ENCODE assay signal across 8 cellular contexts in genomic region chr2:675982-676646, GRCh38.
DNase-seq lines count a peak whose midpoint lies in the region; ATAC-seq and TF ChIP-seq lines count a peak whose summit lies in the region.

No MANE protein-coding gene starts in this region.

- ATAC-seq in GM21390 (IDR thresholded peaks at IDR 0.05; ENCODE audit: unreplicated experiment), result peak; percentile 27

- peak overlapping the region; percentile 99 for H3K27ac ChIP-seq in RWPE1
- H3K27ac ChIP-seq in caudate nucleus (ENCODE audit: low read depth, low read length), result peak overlapping the region; percentile 78

- DNase-seq in EH (ENCODE audit: low read depth) (peak; percentile 93), HK-2 (ENCODE audit: unreplicated experiment) (peak; percentile 76), RWPE1 (ENCODE audit: low spot score) (peak; percentile 64), caudate nucleus (lab: John Stamatoyannopoulos, UW) (peak in 31 of 61 donors; percentile 33 to 85 (median 67)), kidney glomerular epithelial cell (lab: John Stamatoyannopoulos, UW) (peak; percentile 87), midbrain (lab: John Stamatoyannopoulos, UW) (no peak)
- peak; percentile 20 to 34 for DNase-seq in stimulated activated CD8-positive, alpha-beta memory T cell treated with anti-CD3 and anti-CD28 coated beads, Interleukin-15, amount 100 ng/mL, for 48 hours (ENCODE audit: low read depth in 2 of 2)

- CTCF ChIA-PET in RWPE1 (lab: Yijun Ruan, JAX), result interaction anchor here (0.6 to 0.7 kb wide), 2 partner anchors 301 to 570 kb away, joined by 3 to 6 read pairs; no protein-coding TSS in a partner anchor

- POLR2A ChIA-PET in RWPE1 (lab: Yijun Ruan, JAX; ENCODE audit: low non-redundant PET), result interaction anchor here (0.5 to 1.1 kb wide), 2 partner anchors 64 to 109 kb away, joined by 3 to 4 read pairs; no protein-coding TSS in a partner anchor

- TF ChIP-seq CTCF in RWPE1 (conservative IDR thresholded peaks at IDR 0.05; ENCODE audit: low read depth), result peak; percentile 55
